ENCODE assay signal across 1 cellular context in the genomic region with DNA sequence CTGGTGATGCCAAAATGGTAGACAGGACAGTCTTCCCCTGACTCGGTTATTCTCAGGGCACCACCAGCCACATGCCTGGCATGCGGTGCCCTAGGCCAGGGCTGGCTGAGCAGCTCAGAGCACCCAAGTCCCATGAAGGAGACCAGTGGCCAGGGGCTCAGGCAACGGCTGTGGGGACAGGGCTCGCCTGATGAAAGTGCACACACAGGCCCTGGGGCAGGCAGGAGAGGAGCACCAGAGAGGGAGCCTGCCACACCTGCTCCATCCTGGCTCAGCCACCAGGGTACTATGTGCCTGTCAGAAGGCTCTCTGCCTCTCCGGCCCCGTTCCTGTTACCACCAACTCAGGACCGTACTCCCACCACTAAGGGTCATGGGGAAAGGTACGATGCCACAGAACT.
TF ChIP-seq lines count a peak whose summit lies in the region.

No MANE protein-coding gene starts in this region.

TF ChIP-seq in H1, 55 proteins besides CTCF, POLR2A, EP300 and RAD21:
- TF ChIP-seq BCL11A (IDR thresholded peaks at IDR 0.05; ENCODE audit: low read depth in 2 of 2, low read length in 2 of 2) = no peak
- no peak for TF ChIP-seq SIN3A (conservative IDR thresholded peaks at IDR 0.05 in 1 of 2, IDR thresholded peaks at IDR 0.05 in 1 of 2; ENCODE audit: low read depth in 1 of 2, low read length in 2 of 2)
- TF ChIP-seq BACH1 (IDR thresholded peaks at IDR 0.05; ENCODE audit: low read length) = no peak
- no peak for TF ChIP-seq TBP (IDR thresholded peaks at IDR 0.05; ENCODE audit: low read depth, low read length)
- no peak for TF ChIP-seq HDAC2 (IDR thresholded peaks at IDR 0.05; ENCODE audit: borderline replicate concordance in 1 of 2, low read depth in 2 of 2, low read length in 2 of 2)
- TF ChIP-seq POU5F1 (IDR thresholded peaks at IDR 0.05; ENCODE audit: low read depth, low read length) = no peak
- TF ChIP-seq, protein P1, sequence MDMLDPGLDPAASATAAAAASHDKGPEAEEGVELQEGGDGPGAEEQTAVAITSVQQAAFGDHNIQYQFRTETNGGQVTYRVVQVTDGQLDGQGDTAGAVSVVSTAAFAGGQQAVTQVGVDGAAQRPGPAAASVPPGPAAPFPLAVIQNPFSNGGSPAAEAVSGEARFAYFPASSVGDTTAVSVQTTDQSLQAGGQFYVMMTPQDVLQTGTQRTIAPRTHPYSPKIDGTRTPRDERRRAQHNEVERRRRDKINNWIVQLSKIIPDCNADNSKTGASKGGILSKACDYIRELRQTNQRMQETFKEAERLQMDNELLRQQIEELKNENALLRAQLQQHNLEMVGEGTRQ (IDR thresholded peaks at IDR 0.05; ENCODE audit: low read length) = no peak
- no peak for TF ChIP-seq SAP30 (IDR thresholded peaks at IDR 0.05; ENCODE audit: insufficient read depth, insufficient replicate concordance, low read length)
- TF ChIP-seq, protein P2, sequence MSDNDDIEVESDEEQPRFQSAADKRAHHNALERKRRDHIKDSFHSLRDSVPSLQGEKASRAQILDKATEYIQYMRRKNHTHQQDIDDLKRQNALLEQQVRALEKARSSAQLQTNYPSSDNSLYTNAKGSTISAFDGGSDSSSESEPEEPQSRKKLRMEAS (IDR thresholded peaks at IDR 0.05) = no peak
- no peak for TF ChIP-seq SIX5 (IDR thresholded peaks at IDR 0.05; ENCODE audit: low read depth, low read length)
- no peak for TF ChIP-seq MAFK (IDR thresholded peaks at IDR 0.05; ENCODE audit: low read depth, low read length)
- TF ChIP-seq SP1 (IDR thresholded peaks at IDR 0.05; ENCODE audit: low read depth, low read length) = no peak
- TF ChIP-seq SRF (IDR thresholded peaks at IDR 0.05; ENCODE audit: low read depth, low read length) = no peak
